ENCODE assay signal across 3 cellular contexts in genomic region chr15:75768526-75768925, GRCh38. TPM values are rescaled to one million over a fixed set of nuclear protein-coding genes. Genes with fewer than 3 reads are reported as not detected.
"Had no signal": no experiment of that assay in that cellular context is flagged by ENCODE, and none has a peak within 500 bp of the region (broad histone marks: within the 10 kb centered on the region; RNA-seq: fewer than 3 reads in every experiment).

No MANE protein-coding gene starts in this region.

RNA-seq across cellular contexts. Expression of gene CSPG4, which starts 55.9 kb away (rescaled TPM):
- total RNA-seq: naive thymus-derived CD4-positive, alpha-beta T cell; natural killer cell treated with Interleukin-12 subunit alpha and Interleukin-12 subunit beta and Interleukin-15 and Interleukin-18, amount 100 ng/mL, for 72 hours had no signal
- polyA plus RNA-seq: naive thymus-derived CD4-positive, alpha-beta T cell; neural cell had no signal
